In genomic region chr4:76251448-76252270, GRCh38 we compare ENCODE assay signal across 8 cellular contexts. TPM values are rescaled to one million over a fixed set of nuclear protein-coding genes. Genes with fewer than 3 reads are reported as not detected.
DNase-seq lines count a peak whose midpoint lies in the region; ATAC-seq and TF ChIP-seq lines count a peak whose summit lies in the region.

A gene with protein sequence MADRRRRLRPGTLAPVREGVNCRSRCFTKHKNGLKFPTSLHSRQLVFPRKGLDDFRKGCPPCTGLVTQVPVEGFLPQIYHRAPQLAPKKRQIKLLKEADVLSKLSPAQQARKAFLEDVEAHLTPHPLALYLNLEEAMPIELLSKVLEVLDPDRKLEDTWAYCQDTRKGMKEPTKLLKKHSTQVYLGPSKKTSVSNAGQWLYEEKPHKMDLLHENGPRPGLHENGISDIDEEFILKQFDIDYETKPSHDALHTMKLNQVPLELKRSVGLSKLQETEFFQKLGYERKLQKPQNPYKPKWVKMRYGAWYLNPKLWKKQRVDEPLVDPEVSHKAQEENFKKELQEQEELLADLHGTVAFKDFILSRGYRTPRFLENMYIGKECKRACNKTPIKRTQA (plus strand): TSS chr4:76251721. CDS start chr4:76251747, 26 bp downstream.

- no peaks in the 10 kb centered on the region for H3K36me3 Mint-ChIP-seq in activated naive CD8-positive, alpha-beta T cell treated with anti-CD3 and anti-CD28 coated beads, Interleukin-2, amount 50 U/mL, for 24 hours (ENCODE audit: low read depth)

- no peak within 1 kb of the TSS for H3K27ac Mint-ChIP-seq in activated naive CD8-positive, alpha-beta T cell treated with anti-CD3 and anti-CD28 coated beads, Interleukin-2, amount 50 U/mL, for 24 hours

- H3K4me3 ChIP-seq in HUES6 (ENCODE audit: low read depth, low read length) (peak within 1 kb of the TSS; percentile 58), heart left ventricle (peak within 1 kb of the TSS; percentile 20 to 73 (median 63)), vagina (peak within 1 kb of the TSS; percentile 61 to 71)

- H3K4me3 Mint-ChIP-seq in activated naive CD8-positive, alpha-beta T cell treated with anti-CD3 and anti-CD28 coated beads, Interleukin-2, amount 50 U/mL, for 24 hours = peak within 1 kb of the TSS; percentile 76

- TF ChIP-seq POLR2A in heart left ventricle (IDR thresholded peaks at IDR 0.05) (peak in 1 of 2 donors; percentile 29), vagina (IDR thresholded peaks at IDR 0.05) (no peak)

- H3K27ac ChIP-seq in HUES6 (ENCODE audit: low read depth, low read length) (no peak within 1 kb of the TSS), heart left ventricle (peak within 1 kb of the TSS in 7 of 12 donors; percentile 4 to 62 (median 46)), vagina (peak within 1 kb of the TSS; percentile 51)

- peaks cover 9% of the 10 kb centered on the region for H3K4me1 ChIP-seq in HUES6 (ENCODE audit: control insufficient read depth, insufficient read depth, low read length)
- peaks cover 0 to 17% (median 8%) of the 10 kb centered on the region in 12 donors for H3K4me1 ChIP-seq in heart left ventricle
- peaks cover 9% of the 10 kb centered on the region for H3K4me1 ChIP-seq in vagina

- H3K9me3 ChIP-seq in HUES6 (ENCODE audit: control insufficient read depth, insufficient read depth, low read depth, low read length) (no peaks in the 10 kb centered on the region), heart left ventricle (no peaks in the 10 kb centered on the region), vagina (no peaks in the 10 kb centered on the region)

- H3K36me3 ChIP-seq in HUES6 (ENCODE audit: control insufficient read depth, insufficient read depth, low read length) = no peaks in the 10 kb centered on the region
- no peaks in the 10 kb centered on the region for H3K36me3 ChIP-seq in heart left ventricle
- H3K36me3 ChIP-seq in vagina = no peaks in the 10 kb centered on the region

- H3K4me1 Mint-ChIP-seq in activated naive CD8-positive, alpha-beta T cell treated with anti-CD3 and anti-CD28 coated beads, Interleukin-2, amount 50 U/mL, for 24 hours = peaks cover 7% of the 10 kb centered on the region

- no peaks in the 10 kb centered on the region for H3K9me3 Mint-ChIP-seq in activated naive CD8-positive, alpha-beta T cell treated with anti-CD3 and anti-CD28 coated beads, Interleukin-2, amount 50 U/mL, for 24 hours

- H3K27me3 ChIP-seq in HUES6 (ENCODE audit: control insufficient read depth, insufficient read depth, low read length) = peaks cover 54% of the 10 kb centered on the region
- peaks cover 0 to 50% (median 0%) of the 10 kb centered on the region in 9 donors for H3K27me3 ChIP-seq in heart left ventricle
- H3K27me3 ChIP-seq in vagina = no peaks in the 10 kb centered on the region

- ATAC-seq in activated naive CD8-positive, alpha-beta T cell treated with anti-CD3 and anti-CD28 coated beads, Interleukin-2, amount 50 U/mL, for 24 hours = peak; percentile 80
- ATAC-seq in heart left ventricle = peak; percentile 96 to 99 (median 99)

- 4 to 9% (median 8%) methylated on average over 33 to 67 of the region's 67 CpGs for WGBS in heart left ventricle, 4 donors

- H3K27me3 Mint-ChIP-seq in activated naive CD8-positive, alpha-beta T cell treated with anti-CD3 and anti-CD28 coated beads, Interleukin-2, amount 50 U/mL, for 24 hours = peaks cover 53% of the 10 kb centered on the region

- H3K9ac ChIP-seq in HUES6 (ENCODE audit: low read length) = peak within 1 kb of the TSS; percentile 3

- TF ChIP-seq CTCF in heart left ventricle (IDR thresholded peaks at IDR 0.05) (peak; percentile 9 to 59 (median 38)), vagina (IDR thresholded peaks at IDR 0.05) (peak in 2 of 3 experiments; percentile 10 to 27)

- DNase-seq in DMS153 treated with DMSO at 0.1 percent for 48 hours (lab: John Stamatoyannopoulos, UW; ENCODE audit: unreplicated experiment) (peak; percentile 71), RPMI7951 (ENCODE audit: low read depth) (peak; percentile 60), heart left ventricle (peak; percentile 71 to 89 (median 87)), occipital lobe (lab: John Stamatoyannopoulos, UW) (peak; percentile 33), vagina (ENCODE audit: extremely low spot score in 2 of 2) (no peak), dedifferentiated amniotic fluid mesenchymal stem cell (ENCODE audit: extremely low spot score) (no peak)
- peak; percentile 41 for DNase-seq in activated naive CD8-positive, alpha-beta T cell treated with anti-CD3 and anti-CD28 coated beads, Interleukin-2, amount 50 U/mL, for 24 hours

- intact Hi-C loops in heart left ventricle (cut with DNase I) = loop anchor here in 6 of 10 donors (5.0 to 10.0 kb wide), 7 partner anchors 53 to 253 kb away; partner anchors contain the start of genes STBD1 (in 2 of the 6) and CCDC158 (in 1 of the 6)
- intact Hi-C loops in vagina (cut with DNase I) = loop anchor here (5.0 kb wide), 1 partner anchor 69 kb away; no protein-coding TSS in a partner anchor

RNA-seq across cellular contexts. Expression of the gene that starts here (rescaled TPM):
- total RNA-seq in RPMI7951 (2014; rRNA removed; shearing (Covaris generic)) = 0.20 and 1.4 TPM in 2 replicates
- 1 to 10 TPM in 8 of 9 donors, under 1 TPM in 1; 0.48 to 4.9 (median 2.5) TPM for total RNA-seq in heart left ventricle
- 1 to 10 TPM in 1 of 2 donors, under 1 TPM in 1; 0.36 to 3.2 TPM for polyA plus RNA-seq in heart left ventricle
- 3.9 TPM for total RNA-seq in occipital lobe
- total RNA-seq in vagina = 0.49 TPM

Comparison
In these comparisons a context has a peak if more than half of its experiments do, and no peak if none do; other contexts are left out.
1. DNase-seq: peak in DMS153 treated with DMSO at 0.1 percent for 48 hours (single experiment), RPMI7951 (single experiment), activated naive CD8-positive, alpha-beta T cell treated with anti-CD3 and anti-CD28 coated beads, Interleukin-2, amount 50 U/mL, for 24 hours (single experiment), heart left ventricle (5 of 5) and occipital lobe (single experiment); none in vagina (0 of 2) and dedifferentiated amniotic fluid mesenchymal stem cell (single experiment).
2. Peak in every context shown above with its lines, with median percentiles within 50 percentile points of each other: H3K4me3 ChIP-seq.